Comparison of ENCODE assay signal across 10 cellular contexts in genomic region chrX:106170318-106170717, GRCh38. TPM values are rescaled to one million over a fixed set of nuclear protein-coding genes. Genes with fewer than 3 reads are reported as not detected.
DNase-seq lines count a peak whose midpoint lies in the region; ATAC-seq and TF ChIP-seq lines count a peak whose summit lies in the region.
"Had no signal": no experiment of that assay in that cellular context is flagged by ENCODE, and none has a peak within 500 bp of the region (broad histone marks: within the 10 kb centered on the region; RNA-seq: fewer than 3 reads in every experiment).

No MANE protein-coding gene starts in this region.

- intact Hi-C loops in MCF 10A (cut with micrococcal nuclease): loop anchor here (1.0 to 10.0 kb wide), 3 partner anchors 196 to 624 kb away; no protein-coding TSS in a partner anchor

- peak; percentile 34 for TF ChIP-seq CTCF in AG10803 (conservative IDR thresholded peaks at IDR 0.05; ENCODE audit: low read length)
- peak; percentile 51 for TF ChIP-seq CTCF in MCF 10A (IDR thresholded peaks at IDR 0.05; ENCODE audit: unreplicated experiment)

- no peak overlapping the region for H3K27ac Mint-ChIP-seq in MCF 10A (ENCODE audit: low read depth, unreplicated experiment)

- H3K4me3 Mint-ChIP-seq in MCF 10A (ENCODE audit: unreplicated experiment): no peak overlapping the region

- peaks cover 6% of the 10 kb centered on the region for H3K4me1 Mint-ChIP-seq in MCF 10A (ENCODE audit: insufficient read depth, unreplicated experiment)

- H3K9me3 Mint-ChIP-seq in MCF 10A (ENCODE audit: unreplicated experiment): no peaks in the 10 kb centered on the region

- no TSS peak for BruUV-seq in MCF 10A (replicated peaks; lab: Mats Ljungman, UMichigan)

- ATAC-seq in GM19397 (IDR thresholded peaks at IDR 0.05; ENCODE audit: unreplicated experiment) (no peak), HG03095 (IDR thresholded peaks at IDR 0.05; ENCODE audit: unreplicated experiment) (no peak)
- ATAC-seq: K562 had no signal

- no peak overlapping the region for H3K4me3 ChIP-seq in AG10803 (ENCODE audit: low read length)
- H3K4me3 ChIP-seq: K562 had no signal

- H3K27me3 Mint-ChIP-seq in MCF 10A (ENCODE audit: insufficient read depth, unreplicated experiment): peaks cover 29% of the 10 kb centered on the region

- DNase-seq in AG10803 (ENCODE audit: low read depth) (peak; percentile 0), HT1080 (ENCODE audit: low read depth) (peak; percentile 1), MCF 10A (ENCODE audit: unreplicated experiment) (peak; percentile 46), medulla oblongata (ENCODE audit: extremely low spot score) (peak; percentile 13), GF-D8 (lab: John Stamatoyannopoulos, UW) (no peak)
- no peak for DNase-seq in effector CD8-positive, alpha-beta T cell (lab: John Stamatoyannopoulos, UW)

- CTCF ChIA-PET in MCF 10A (lab: Yijun Ruan, JAX): interaction anchor here (0.5 to 1.8 kb wide), 5 partner anchors 8 to 267 kb away, joined by 3 read pairs; no protein-coding TSS in a partner anchor

- POLR2A ChIA-PET in MCF 10A (lab: Yijun Ruan, JAX): no interaction called here

- H3K36me3 Mint-ChIP-seq in MCF 10A (ENCODE audit: insufficient read depth, unreplicated experiment): no peaks in the 10 kb centered on the region

RNA-seq across cellular contexts. Expression of gene PWWP3B, which starts 2.2 kb away (rescaled TPM):
- total RNA-seq in HT1080 (2014; rRNA removed; shearing (Covaris generic)): 2.3 TPM in 2 replicates
- 1.1 and 1.2 TPM in 2 replicates for polyA plus RNA-seq in HT1080 (2015; cell fraction: cytosol; rRNA removed)
- polyA plus RNA-seq in HT1080 (2015; cell fraction: nucleus; rRNA removed): 2.7 and 2.8 TPM in 2 replicates
- total RNA-seq in MCF 10A (2022): 0.10 and 0.26 TPM in 2 replicates
- total RNA-seq: K562, mononuclear cell had no signal
- polyA plus RNA-seq: K562 had no signal

Comparison
In these comparisons a context has a peak if more than half of its experiments do, and no peak if none do; other contexts are left out.
1. DNase-seq: peak in AG10803 (single experiment), HT1080 (single experiment), MCF 10A (single experiment) and medulla oblongata (single experiment); none in effector CD8-positive, alpha-beta T cell (single experiment) and GF-D8 (single experiment).